ENCODE assay signal across 8 cellular contexts in genomic region chr13:41193919-41194824, GRCh38. TPM values are rescaled to one million over a fixed set of nuclear protein-coding genes. Genes with fewer than 3 reads are reported as not detected.
DNase-seq lines count a peak whose midpoint lies in the region; ATAC-seq and TF ChIP-seq lines count a peak whose summit lies in the region.

KBTBD7 (minus strand) TSS chr13:41194569; CDS start chr13:41194257, 312 bp downstream.

- H3K4me3 ChIP-seq in parathyroid adenoma (ENCODE audit: low read depth, low read length) = peak within 1 kb of the TSS; percentile 82
- peak within 1 kb of the TSS; percentile 57 to 74 (median 72) for H3K4me3 ChIP-seq in tibial nerve

- peak within 1 kb of the TSS; percentile 11 for H3K9ac ChIP-seq in parathyroid adenoma

- H3K4me3 Mint-ChIP-seq in T-cell = peak within 1 kb of the TSS; percentile 87 to 95 (median 92)

- H3K79me2 ChIP-seq in parathyroid adenoma = peaks cover 3% of the 10 kb centered on the region

- no peak for TF ChIP-seq CTCF in GM13977 (IDR thresholded peaks at IDR 0.05; ENCODE audit: extremely low read depth, insufficient read depth, missing control alignments)
- TF ChIP-seq CTCF in parathyroid adenoma (IDR thresholded peaks at IDR 0.05) = no peak
- peak in 2 of 5 experiments; percentile 13 to 55 for TF ChIP-seq CTCF in tibial nerve (IDR thresholded peaks at IDR 0.05)

- H3K36me3 ChIP-seq in parathyroid adenoma (ENCODE audit: control insufficient read depth, insufficient read depth, low read length) = no peaks in the 10 kb centered on the region
- H3K36me3 ChIP-seq in tibial nerve = peaks cover 0 to 18% (median 0%) of the 10 kb centered on the region in 3 donors

- H3K4me1 ChIP-seq in parathyroid adenoma = no peaks in the 10 kb centered on the region
- peaks cover 0 to 28% (median 0%) of the 10 kb centered on the region in 4 donors for H3K4me1 ChIP-seq in tibial nerve

- peak; percentile 28 to 63 for TF ChIP-seq POLR2A in tibial nerve (IDR thresholded peaks at IDR 0.05)

- H2AFZ ChIP-seq in parathyroid adenoma = peak within 1 kb of the TSS; percentile 95

- H3K27me3 Mint-ChIP-seq in T-cell = no peaks in the 10 kb centered on the region

- intact Hi-C loops in cardiac septum (cut with DNase I) = loop anchor here (1.0 kb wide), 1 partner anchor 62 kb away; the partner anchor contains the start of gene KBTBD6

- H3K27ac ChIP-seq in adipose tissue (ENCODE audit: low read depth, low read length) (peak within 1 kb of the TSS; percentile 72), parathyroid adenoma (peak within 1 kb of the TSS; percentile 57), tibial nerve (peak within 1 kb of the TSS; percentile 58 to 88 (median 82))

- peak within 1 kb of the TSS; percentile 75 for H3K4me2 ChIP-seq in parathyroid adenoma (ENCODE audit: low read length)

- H3K36me3 Mint-ChIP-seq in T-cell = peaks cover 29% of the 10 kb centered on the region

- peak; percentile 94 for ATAC-seq in HG02870 (IDR thresholded peaks at IDR 0.05; ENCODE audit: unreplicated experiment)
- peak; percentile 98 to 99 (median 98) for ATAC-seq in T-cell (replicated peaks in 1 of 4)

- 3 to 11% (median 10%) methylated on average over 61 to 66 of the region's 66 CpGs for WGBS in adipose tissue, 3 donors
- 11 to 15% methylated on average over 43 to 60 of the region's 66 CpGs for WGBS in tibial nerve, 2 donors

- DNase-seq in GM13977 (ENCODE audit: low spot score) (peak; percentile 85), NCI-H146 (lab: John Stamatoyannopoulos, UW) (peak; percentile 92), T-cell (peak; percentile 76 to 91 (median 83)), cardiac septum (ENCODE audit: low spot score) (peak; percentile 98), tibial nerve (ENCODE audit: low spot score in 2 of 2) (peak; percentile 72 to 84)

- no peaks in the 10 kb centered on the region for H3K27me3 ChIP-seq in parathyroid adenoma (ENCODE audit: control insufficient read depth, insufficient read depth, low read length)
- no peaks in the 10 kb centered on the region for H3K27me3 ChIP-seq in tibial nerve

- TF ChIP-seq EP300 in tibial nerve (IDR thresholded peaks at IDR 0.05) = peak; percentile 77 to 90

- H3K9me3 ChIP-seq in parathyroid adenoma (ENCODE audit: control insufficient read depth, low read length) (no peaks in the 10 kb centered on the region), tibial nerve (no peaks in the 10 kb centered on the region)

- in situ Hi-C loops in GM13977 (cut with MboI; ENCODE audit: low pct_unique_long_range_greater_than_20kb, low sequenced_read_pairs, unreplicated experiment) = no loop called here

- CTCF ChIA-PET in T-cell (lab: Charles Lee) = no interaction called here

- POLR2A ChIA-PET in T-cell (lab: Charles Lee) = no interaction called here

- H3K9me3 Mint-ChIP-seq in T-cell = peaks cover 0 to 4% (median 0%) of the 10 kb centered on the region in 3 donors

- peaks cover 38 to 47% (median 43%) of the 10 kb centered on the region in 3 donors for H3K4me1 Mint-ChIP-seq in T-cell

- H3K27ac Mint-ChIP-seq in T-cell = peak within 1 kb of the TSS; percentile 89 to 90

RNA-seq across cellular contexts. Expression of gene KBTBD7, which starts in this region (rescaled TPM):
- total RNA-seq in T-cell (10 to 100 TPM in 2 of 5 donors, 1 to 10 TPM in 3; 2.6 to 10.9 (median 9.3) TPM), cardiac septum (5.0 TPM), tibial nerve (10 to 100 TPM in 2 of 4 donors, 1 to 10 TPM in 2; 4.5 to 11.1 (median 9.3) TPM)
- polyA plus RNA-seq in adipose tissue = 1 to 10 TPM; 1.6 to 2.5 (median 2.0) TPM

Comparison
In these comparisons a context has a peak if more than half of its experiments do, and no peak if none do; other contexts are left out.
1. Peak in every context shown above with its lines: DNase-seq, ATAC-seq, H3K4me3 ChIP-seq and H3K27ac ChIP-seq.